ENCODE assay signal across 16 cellular contexts in the genomic region with DNA sequence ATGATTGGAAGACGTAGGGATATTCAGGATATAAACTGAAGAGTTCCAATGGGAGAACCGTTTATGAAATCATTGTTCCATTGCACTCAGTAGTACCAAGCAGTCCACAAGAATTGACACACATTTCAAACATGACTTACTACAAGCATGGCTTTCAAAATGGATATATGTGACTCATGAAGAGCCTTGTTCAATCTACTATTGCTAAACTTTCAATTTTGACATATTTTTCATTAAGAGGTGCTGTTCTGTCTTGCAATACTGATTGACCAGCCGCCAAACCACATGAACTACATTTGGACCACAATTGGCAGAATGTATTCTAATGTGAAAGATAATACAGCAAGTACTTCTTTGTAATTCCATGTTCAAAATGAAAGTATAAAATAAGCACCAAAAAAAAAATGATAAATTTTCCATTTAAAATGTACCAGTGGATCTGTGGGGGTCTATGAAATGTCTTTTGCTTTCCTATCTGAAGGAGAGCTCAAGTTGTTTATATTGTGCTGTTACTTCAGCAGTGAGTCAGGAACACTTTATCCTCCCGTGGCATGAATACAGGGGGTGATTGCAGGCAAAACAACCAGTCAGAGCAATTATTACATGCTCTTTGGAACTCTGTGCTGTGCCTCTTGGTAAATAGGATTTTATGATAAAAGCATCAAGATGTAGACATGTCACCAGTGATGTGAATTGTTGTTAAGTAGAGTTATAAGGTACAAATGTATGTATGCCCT.
DNase-seq lines count a peak whose midpoint lies in the region; ATAC-seq, FAIRE-seq and TF ChIP-seq lines count a peak whose summit lies in the region.
"Had no signal": no experiment of that assay in that cellular context is flagged by ENCODE, and none has a peak within 500 bp of the region (broad histone marks: within the 10 kb centered on the region; RNA-seq: fewer than 3 reads in every experiment).

No MANE protein-coding gene starts in this region.

- H3K4me1 ChIP-seq in liver (ENCODE audit: control insufficient read depth in 4 of 4, insufficient read depth in 4 of 4, low read length in 3 of 4) (peaks cover 4 to 12% (median 5%) of the 10 kb centered on the region in 4 donors), HepG2 (ENCODE audit: insufficient read depth, low read length) (no peaks in the 10 kb centered on the region), mesendoderm (ENCODE audit: control insufficient read depth, low read depth, low read length) (peaks cover 7% of the 10 kb centered on the region)
- H3K4me1 ChIP-seq: uterus had no signal

- H3K9ac ChIP-seq in liver (ENCODE audit: low read depth in 1 of 2, low read length in 2 of 2) (no peak overlapping the region), HepG2 (ENCODE audit: insufficient read depth, low read depth, low read length) (no peak overlapping the region), mesendoderm (ENCODE audit: low read length) (no peak overlapping the region)

- TF ChIP-seq CTCF in liver (IDR thresholded peaks at IDR 0.05; ENCODE audit: low read depth, low read length, missing input control) (no peak), HepG2 (CRISPR knock-in tag; IDR thresholded peaks at IDR 0.05) (no peak)

- H3K36me3 ChIP-seq in liver (ENCODE audit: control insufficient read depth in 4 of 4, insufficient read depth in 3 of 4, low read depth in 1 of 4, low read length in 3 of 4): no peaks in the 10 kb centered on the region
- H3K36me3 ChIP-seq in HepG2 (replicated peaks in 1 of 2; ENCODE audit: control insufficient read depth in 1 of 2, insufficient read depth in 2 of 2, low read length in 2 of 2): no peaks in the 10 kb centered on the region
- H3K36me3 ChIP-seq in mesendoderm (ENCODE audit: control insufficient read depth, insufficient read depth, low read length): no peaks in the 10 kb centered on the region
- H3K36me3 ChIP-seq: uterus had no signal

- BruUV-seq in HepG2 (replicated peaks; lab: Mats Ljungman, UMichigan): no TSS peak

- H3K27ac Mint-ChIP-seq in activated CD4-positive, alpha-beta memory T cell treated with anti-CD3 and anti-CD28 coated beads for 36 hours: no peak overlapping the region
- H3K27ac Mint-ChIP-seq: activated T-cell treated with anti-CD3 and anti-CD28 coated beads, Interleukin-2, amount 50 U/mL, for 24 hours; HFFc6 had no signal

- no peak overlapping the region for H3K18ac ChIP-seq in mesendoderm (ENCODE audit: low read length)

- H3K27me3 Mint-ChIP-seq in activated CD4-positive, alpha-beta memory T cell treated with anti-CD3 and anti-CD28 coated beads for 36 hours: peaks cover 11% of the 10 kb centered on the region

- H3K79me2 ChIP-seq in HepG2 (ENCODE audit: insufficient read depth, low read length) (no peaks in the 10 kb centered on the region), mesendoderm (ENCODE audit: control insufficient read depth, insufficient read depth, low read length) (no peaks in the 10 kb centered on the region)

- H3K4me3 ChIP-seq in liver (ENCODE audit: low read depth in 1 of 3, low read length in 3 of 3) (no peak overlapping the region), HepG2 (replicated peaks in 1 of 3; ENCODE audit: insufficient read depth in 1 of 3, low read depth in 2 of 3, low read length in 3 of 3) (no peak overlapping the region), mesendoderm (ENCODE audit: low read length) (no peak overlapping the region)
- H3K4me3 ChIP-seq: uterus had no signal

- peak overlapping the region; percentile 36 for H3K4ac ChIP-seq in mesendoderm (ENCODE audit: low read depth, low read length)

- H2AFZ ChIP-seq in HepG2 (ENCODE audit: low read length): no peak overlapping the region

- intact Hi-C loops in HepG2 (cut with micrococcal nuclease; ENCODE audit: unreplicated experiment): no loop called here
- intact Hi-C loops in activated CD4-positive, alpha-beta memory T cell treated with anti-CD3 and anti-CD28 coated beads for 36 hours (cut with micrococcal nuclease): no loop called here

- no peaks in the 10 kb centered on the region for H3K4me1 Mint-ChIP-seq in activated CD4-positive, alpha-beta memory T cell treated with anti-CD3 and anti-CD28 coated beads for 36 hours (ENCODE audit: low read depth)
- H3K4me1 Mint-ChIP-seq: naive B cell had no signal

- H3K4me2 ChIP-seq in HepG2 (ENCODE audit: low read depth, low read length) (no peak overlapping the region), mesendoderm (ENCODE audit: low read length) (no peak overlapping the region)

- CTCF ChIA-PET in HepG2 (lab: Yijun Ruan, JAX; ENCODE audit: low intra/inter-chr PET ratio, low total read pairs): no interaction called here
- CTCF ChIA-PET in activated CD4-positive, alpha-beta memory T cell treated with anti-CD3 and anti-CD28 coated beads for 36 hours (lab: Charles Lee): interaction anchor here (0.7 kb wide), 1 partner anchor 192 kb away, joined by 3 read pairs; no protein-coding TSS in a partner anchor

- 50% methylated on average over 4 of the region's 4 CpGs for WGBS in liver
- WGBS in HepG2 (ENCODE audit: low lambda C conversion rate): 52% methylated on average over 4 of the region's 4 CpGs
- no CpG with 5 or more reads among the region's 4 CpGs for WGBS in mesendoderm (ENCODE audit: extremely low coverage, insufficient coverage, low lambda C conversion rate)

- H3K9me3 ChIP-seq in liver (ENCODE audit: control insufficient read depth in 4 of 4, low read length in 3 of 4) (no peaks in the 10 kb centered on the region), HepG2 (ENCODE audit: low read length) (no peaks in the 10 kb centered on the region)
- H3K9me3 ChIP-seq: uterus had no signal

- H2BK15ac ChIP-seq in mesendoderm (replicated peaks; ENCODE audit: low read depth): peak overlapping the region; percentile 85

- peaks cover 11% of the 10 kb centered on the region for H3K9me3 Mint-ChIP-seq in activated CD4-positive, alpha-beta memory T cell treated with anti-CD3 and anti-CD28 coated beads for 36 hours
- H3K9me3 Mint-ChIP-seq: HFFc6 had no signal

- no peak overlapping the region for H2BK120ac ChIP-seq in mesendoderm (ENCODE audit: low read depth, low read length)

- H2BK5ac ChIP-seq in mesendoderm (ENCODE audit: low read length): no peak overlapping the region

- H3K36me3 Mint-ChIP-seq in activated CD4-positive, alpha-beta memory T cell treated with anti-CD3 and anti-CD28 coated beads for 36 hours: no peaks in the 10 kb centered on the region
- H3K36me3 Mint-ChIP-seq: naive B cell had no signal

- H4K20me1 ChIP-seq in HepG2 (ENCODE audit: insufficient read depth, low read length): no peaks in the 10 kb centered on the region

- no peak overlapping the region for H3K23ac ChIP-seq in mesendoderm (ENCODE audit: low read length)

- POLR2A ChIA-PET in HepG2 (lab: Yijun Ruan, JAX): no interaction called here
- POLR2A ChIA-PET in activated CD4-positive, alpha-beta memory T cell treated with anti-CD3 and anti-CD28 coated beads for 36 hours (lab: Charles Lee): no interaction called here

- H4K8ac ChIP-seq in mesendoderm (ENCODE audit: low read depth, low read length): no peak overlapping the region

- H3K27ac ChIP-seq in liver (ENCODE audit: low read depth in 1 of 2, low read length in 2 of 2): peak overlapping the region; percentile 5 to 17
- no peak overlapping the region for H3K27ac ChIP-seq in HepG2 (ENCODE audit: extremely low read length, insufficient read depth, low read length)
- H3K27ac ChIP-seq in epithelial cell of prostate: peak overlapping the region; percentile 10
- H3K27ac ChIP-seq in mesendoderm (ENCODE audit: low read depth, low read length): no peak overlapping the region
- H3K27ac ChIP-seq: uterus had no signal

- no peak for FAIRE-seq in HepG2 (lab: Jason Lieb, UNC)

- H3K56ac ChIP-seq in mesendoderm (ENCODE audit: low read length): no peak overlapping the region

- DNase-seq in HepG2 (ENCODE audit: low spot score) (no peak), epithelial cell of prostate (ENCODE audit: low read depth, low spot score) (peak; percentile 16), mesendoderm (no peak), D341Med (ENCODE audit: low spot score) (no peak), NCI-H1092 treated with DMSO at 0.1 percent for 48 hours (lab: John Stamatoyannopoulos, UW) (no peak), T-helper 1 cell (no peak)
- no peak for DNase-seq in activated CD4-positive, alpha-beta memory T cell treated with anti-CD3 and anti-CD28 coated beads for 36 hours
- DNase-seq: ACHN; activated CD4-positive, CD25-positive, alpha-beta regulatory T cell treated with anti-CD3 and anti-CD28 coated beads, Interleukin-2, amount 50 U/mL, for 72 hours; activated T-cell treated with anti-CD3 and anti-CD28 coated beads, Interleukin-2, amount 50 U/mL, for 24 hours; anterior cingulate cortex; HFFc6; KBM-7; naive B cell; uterus had no signal

- TF ChIP-seq POLR2A in HepG2 (IDR thresholded peaks at IDR 0.05; ENCODE audit: insufficient read depth in 1 of 2, low read depth in 2 of 2, low read length in 2 of 2): no peak

- H3K4me3 Mint-ChIP-seq in activated CD4-positive, alpha-beta memory T cell treated with anti-CD3 and anti-CD28 coated beads for 36 hours: no peak overlapping the region
- H3K4me3 Mint-ChIP-seq: activated T-cell treated with anti-CD3 and anti-CD28 coated beads, Interleukin-2, amount 50 U/mL, for 24 hours; HFFc6; naive B cell had no signal

- no peaks in the 10 kb centered on the region for H3K27me3 ChIP-seq in liver (ENCODE audit: control insufficient read depth in 4 of 4, insufficient read depth in 4 of 4, low read length in 3 of 4)
- no peaks in the 10 kb centered on the region for H3K27me3 ChIP-seq in HepG2 (ENCODE audit: control insufficient read depth in 1 of 2, insufficient read depth in 2 of 2, low read length in 2 of 2)
- H3K27me3 ChIP-seq in mesendoderm (ENCODE audit: insufficient read depth, low read length, poor library complexity): no peaks in the 10 kb centered on the region
- H3K27me3 ChIP-seq: uterus had no signal

- in situ Hi-C loops in HepG2 (cut with HindIII; ENCODE audit: extremely low pct_ligation_motif_present, low pct_unique_long_range_greater_than_20kb): no loop called here

- TF ChIP-seq RAD21 in liver (IDR thresholded peaks at IDR 0.05) (no peak), HepG2 (CRISPR knock-in tag; IDR thresholded peaks at IDR 0.05) (no peak)

- ATAC-seq in HepG2: no peak; the same call in 2 of the 3 replicates

- H2AK5ac ChIP-seq in mesendoderm (ENCODE audit: low read length): no peak overlapping the region

- no peak overlapping the region for H4K5ac ChIP-seq in mesendoderm (ENCODE audit: low read length)

- TF ChIP-seq EP300 in HepG2 (IDR thresholded peaks at IDR 0.05; ENCODE audit: low read depth in 2 of 2, low read length in 2 of 2) (no peak), HepG2 (CRISPR knock-in tag; IDR thresholded peaks at IDR 0.05; ENCODE audit: borderline replicate concordance) (no peak)

- no peaks in the 10 kb centered on the region for H3K79me1 ChIP-seq in mesendoderm (ENCODE audit: low read length)

TF ChIP-seq in liver, 16 proteins besides CTCF, POLR2A, EP300 and RAD21 (continues in another document):
- TF ChIP-seq EGR1 (IDR thresholded peaks at IDR 0.05; ENCODE audit: low read depth in 2 of 2): no peak
- peak in 1 of 2 donors; percentile 6 for TF ChIP-seq RXRA (IDR thresholded peaks at IDR 0.05)
- TF ChIP-seq HNF4A (conservative IDR thresholded peaks at IDR 0.05): peak in 1 of 2 donors; percentile 52

TF ChIP-seq in HepG2, 621 proteins besides CTCF, POLR2A, EP300 and RAD21 (continues in another document):
- TF ChIP-seq ERF (CRISPR knock-in tag; IDR thresholded peaks at IDR 0.05) (no peak), GFI1 (CRISPR knock-in tag; IDR thresholded peaks at IDR 0.05; ENCODE audit: borderline replicate concordance) (no peak), ZNF333 (CRISPR knock-in tag; IDR thresholded peaks at IDR 0.05; ENCODE audit: borderline replicate concordance) (no peak)

Comparison
In these comparisons a context has a peak if more than half of its experiments do, and no peak if none do; other contexts are left out.
1. H3K27ac ChIP-seq: peak in liver (2 of 2) and epithelial cell of prostate (single experiment); none in HepG2 (single experiment) and mesendoderm (single experiment).